In genomic region chr19:35038623-35039512, GRCh38 we compare ENCODE assay signal across 1 cellular context.
TF ChIP-seq lines count a peak whose summit lies in the region.

No MANE protein-coding gene starts in this region.

TF ChIP-seq in SK-N-SH, 30 proteins besides CTCF, POLR2A, EP300 and RAD21 (continued from another document):
- TF ChIP-seq SIN3A (IDR thresholded peaks at IDR 0.05; ENCODE audit: borderline replicate concordance, low read depth, low read length), result no peak
- TF ChIP-seq RCOR1 (IDR thresholded peaks at IDR 0.05; ENCODE audit: low read length), result no peak
- TF ChIP-seq PBX3 (IDR thresholded peaks at IDR 0.05), result no peak
- TF ChIP-seq NRF1 (IDR thresholded peaks at IDR 0.05; ENCODE audit: low read depth, low read length), result no peak
- TF ChIP-seq CHD2 (IDR thresholded peaks at IDR 0.05; ENCODE audit: low read length, partially characterized antibody), result no peak
- no peak for TF ChIP-seq ELF1 (IDR thresholded peaks at IDR 0.05)
- TF ChIP-seq JUND (IDR thresholded peaks at IDR 0.05), result no peak
- TF ChIP-seq MXI1 (IDR thresholded peaks at IDR 0.05; ENCODE audit: low read depth, low read length), result no peak
- TF ChIP-seq GABPA (IDR thresholded peaks at IDR 0.05; ENCODE audit: low read depth), result no peak
- TF ChIP-seq, protein P1, sequence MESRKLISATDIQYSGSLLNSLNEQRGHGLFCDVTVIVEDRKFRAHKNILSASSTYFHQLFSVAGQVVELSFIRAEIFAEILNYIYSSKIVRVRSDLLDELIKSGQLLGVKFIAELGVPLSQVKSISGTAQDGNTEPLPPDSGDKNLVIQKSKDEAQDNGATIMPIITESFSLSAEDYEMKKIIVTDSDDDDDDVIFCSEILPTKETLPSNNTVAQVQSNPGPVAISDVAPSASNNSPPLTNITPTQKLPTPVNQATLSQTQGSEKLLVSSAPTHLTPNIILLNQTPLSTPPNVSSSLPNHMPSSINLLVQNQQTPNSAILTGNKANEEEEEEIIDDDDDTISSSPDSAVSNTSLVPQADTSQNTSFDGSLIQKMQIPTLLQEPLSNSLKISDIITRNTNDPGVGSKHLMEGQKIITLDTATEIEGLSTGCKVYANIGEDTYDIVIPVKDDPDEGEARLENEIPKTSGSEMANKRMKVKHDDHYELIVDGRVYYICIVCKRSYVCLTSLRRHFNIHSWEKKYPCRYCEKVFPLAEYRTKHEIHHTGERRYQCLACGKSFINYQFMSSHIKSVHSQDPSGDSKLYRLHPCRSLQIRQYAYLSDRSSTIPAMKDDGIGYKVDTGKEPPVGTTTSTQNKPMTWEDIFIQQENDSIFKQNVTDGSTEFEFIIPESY (IDR thresholded peaks at IDR 0.05; ENCODE audit: borderline replicate concordance, low read depth), result no peak
TF ChIP-seq in SK-N-SH: peak in this region for 0.
